14 cellular contexts compared by ENCODE assay signal in genomic region chr7:102008535-102009262, GRCh38.
A peak's percentile ranks its signal among the peaks of the same experiment; 100 is the strongest.
DNase-seq lines count a peak whose midpoint lies in the region; ATAC-seq and TF ChIP-seq lines count a peak whose summit lies in the region.
"Had no signal": no experiment of that assay in that cellular context is flagged by ENCODE, and none has a peak within 500 bp of the region (broad histone marks: within the 10 kb centered on the region; RNA-seq: fewer than 3 reads in every experiment).

No MANE protein-coding gene starts in this region.

- H3K27me3 Mint-ChIP-seq in progenitor cell of endocrine pancreas, result no peaks in the 10 kb centered on the region

- intact Hi-C loops in aorta (cut with DNase I), result loop anchor here in 1 of 2 donors (10.0 kb wide), 1 partner anchor 116 kb away; no protein-coding TSS in a partner anchor

- DNase-seq in DMS153 treated with DMSO at 0.1 percent for 48 hours (lab: John Stamatoyannopoulos, UW; ENCODE audit: unreplicated experiment) (peak; percentile 55), NCI-H2029 treated with DMSO at 0.1 percent for 48 hours (lab: John Stamatoyannopoulos, UW) (peak; percentile 22), epithelial cell of prostate (ENCODE audit: low read depth, low spot score) (peak; percentile 52), progenitor cell of endocrine pancreas (ENCODE audit: low spot score, unreplicated experiment) (no peak), T1000 (lab: John Stamatoyannopoulos, UW) (no peak), aorta (no peak)
- DNase-seq: activated CD4-positive, alpha-beta T cell treated with anti-CD3 and anti-CD28 coated beads, Interleukin-2, amount 50 U/mL, for 4 hours; activated naive CD4-positive, alpha-beta T cell; gastrocnemius medialis; KG1; stimulated activated CD4-positive, alpha-beta T cell treated with anti-CD3 and anti-CD28 coated beads, Interleukin-2, amount 100 ng/mL, for 48 hours; stimulated activated naive CD8-positive, alpha-beta T cell treated with anti-CD3 and anti-CD28 coated beads, Interleukin-15, Interleukin-2, amounts not matched to agents 100 U/mL and 50 U/mL, for 24 hours had no signal

- 77 to 78% methylated on average over 12 of the region's 12 CpGs for WGBS in aorta, 2 donors

- H3K9me3 Mint-ChIP-seq in progenitor cell of endocrine pancreas (ENCODE audit: low read depth), result no peaks in the 10 kb centered on the region
- H3K9me3 Mint-ChIP-seq: T-helper 1 cell treated with Interleukin-12 subunit alpha and Interleukin-12 subunit beta and Interleukin-4 antibody, amounts not matched to agents 30 μg/mL and 1 μg/mL, for 36 hours had no signal

- no peak for ATAC-seq in GM21619 (IDR thresholded peaks at IDR 0.05; ENCODE audit: unreplicated experiment)
- ATAC-seq in aorta (ENCODE audit: low FRiP score), result no peak
- ATAC-seq: gastrocnemius medialis; stimulated activated naive CD8-positive, alpha-beta T cell treated with anti-CD3 and anti-CD28 coated beads, Interleukin-15, Interleukin-2, amounts not matched to agents 100 U/mL and 50 U/mL, for 24 hours had no signal

- peaks cover 6% of the 10 kb centered on the region for H3K36me3 Mint-ChIP-seq in progenitor cell of endocrine pancreas (ENCODE audit: insufficient read depth)

- TF ChIP-seq CTCF in progenitor cell of endocrine pancreas (IDR thresholded peaks at IDR 0.05; ENCODE audit: unreplicated experiment), result no peak

- H3K27me3 ChIP-seq in aorta (ENCODE audit: control insufficient read depth in 1 of 2, insufficient read depth in 2 of 2, low read length in 1 of 2), result no peaks in the 10 kb centered on the region
- H3K27me3 ChIP-seq: gastrocnemius medialis had no signal

- no peaks in the 10 kb centered on the region for H3K4me1 ChIP-seq in aorta (ENCODE audit: control insufficient read depth in 1 of 2, insufficient read depth in 2 of 2, low read length in 2 of 2)

- H3K9me3 ChIP-seq in aorta (ENCODE audit: control insufficient read depth, low read length), result no peaks in the 10 kb centered on the region
- H3K9me3 ChIP-seq: gastrocnemius medialis had no signal

- no peak overlapping the region for H3K4me3 ChIP-seq in aorta (ENCODE audit: low read length in 2 of 2)
- H3K4me3 ChIP-seq: gastrocnemius medialis had no signal

- H3K4me3 Mint-ChIP-seq in progenitor cell of endocrine pancreas (ENCODE audit: low read depth), result no peak overlapping the region
- H3K4me3 Mint-ChIP-seq: T-helper 1 cell treated with Interleukin-12 subunit alpha and Interleukin-12 subunit beta and Interleukin-4 antibody, amounts not matched to agents 30 μg/mL and 1 μg/mL, for 36 hours had no signal

- H3K36me3 ChIP-seq in aorta (ENCODE audit: control insufficient read depth in 1 of 2, insufficient read depth in 2 of 2, low read length in 1 of 2), result no peaks in the 10 kb centered on the region
- H3K36me3 ChIP-seq: gastrocnemius medialis had no signal

- H3K27ac ChIP-seq in epithelial cell of prostate (peak overlapping the region; percentile 39), aorta (ENCODE audit: low read depth in 1 of 2, low read length in 2 of 2) (peak overlapping the region in 1 of 2 donors; percentile 76)
- H3K27ac ChIP-seq: gastrocnemius medialis had no signal

- peak overlapping the region; percentile 20 for H3K27ac Mint-ChIP-seq in progenitor cell of endocrine pancreas
- H3K27ac Mint-ChIP-seq: T-helper 1 cell treated with Interleukin-12 subunit alpha and Interleukin-12 subunit beta and Interleukin-4 antibody, amounts not matched to agents 30 μg/mL and 1 μg/mL, for 36 hours had no signal

- peaks cover 5% of the 10 kb centered on the region for H3K4me1 Mint-ChIP-seq in progenitor cell of endocrine pancreas (ENCODE audit: low read depth)

Comparison
In these comparisons a context has a peak if more than half of its experiments do, and no peak if none do; other contexts are left out.
1. DNase-seq: peak in DMS153 treated with DMSO at 0.1 percent for 48 hours (single experiment), NCI-H2029 treated with DMSO at 0.1 percent for 48 hours (single experiment) and epithelial cell of prostate (single experiment); none in progenitor cell of endocrine pancreas (single experiment), T1000 (single experiment) and aorta (0 of 2).